25 cellular contexts compared by ENCODE assay signal in the genomic region with DNA sequence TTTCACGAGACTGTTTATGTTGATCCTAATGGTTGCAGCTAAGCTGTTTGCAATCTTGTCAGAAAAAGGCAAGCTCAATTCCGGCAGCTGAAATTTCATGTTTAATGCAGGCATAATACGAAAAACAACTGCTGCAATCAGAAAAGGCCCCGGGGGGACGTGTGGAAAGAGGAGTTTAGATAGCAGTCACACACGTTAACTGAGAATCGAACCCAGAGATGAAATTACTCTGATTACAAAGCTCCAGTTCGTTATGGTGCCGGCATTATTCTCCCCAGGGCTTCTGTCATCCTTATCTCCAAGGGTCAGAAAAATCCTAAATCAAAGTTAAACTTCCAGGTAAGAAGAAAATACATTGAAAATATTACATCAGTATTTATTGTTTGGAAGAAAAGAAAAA.
"Had no signal": no experiment of that assay in that cellular context is flagged by ENCODE, and none has a peak within 500 bp of the region (broad histone marks: within the 10 kb centered on the region; RNA-seq: fewer than 3 reads in every experiment).

No MANE protein-coding gene starts in this region.

- ATAC-seq: effector memory CD8-positive, alpha-beta T cell; esophagus mucosa; foreskin keratinocyte; gastrocnemius medialis; gastroesophageal sphincter; heart left ventricle; heart right ventricle had no signal

- H3K4me1 ChIP-seq: colonic mucosa, esophagus muscularis mucosa, esophagus squamous epithelium, foreskin keratinocyte, gastrocnemius medialis, gastroesophageal sphincter, heart left ventricle, heart right ventricle had no signal

- H3K79me2 ChIP-seq: hepatocyte had no signal

- DNase-seq: colonic mucosa; cortex of kidney; dermis blood vessel endothelial cell; dorsolateral prefrontal cortex; effector CD4-positive, alpha-beta T cell; effector CD8-positive, alpha-beta T cell; effector memory CD4-positive, alpha-beta T cell; effector memory CD8-positive, alpha-beta T cell; endodermal cell; erythroblast; esophagus squamous epithelium; foreskin fibroblast; foreskin keratinocyte; foreskin melanocyte; gastrocnemius medialis; glutamatergic neuron; head of caudate nucleus; heart left ventricle; heart right ventricle had no signal

- H2AFZ ChIP-seq: hepatocyte had no signal

- H3K9me3 ChIP-seq: colonic mucosa, esophagus squamous epithelium, gastrocnemius medialis had no signal

- H3K27me3 ChIP-seq: colonic mucosa, dorsolateral prefrontal cortex, esophagus muscularis mucosa, esophagus squamous epithelium, foreskin keratinocyte, gastrocnemius medialis, gastroesophageal sphincter, heart left ventricle, heart right ventricle, hepatocyte had no signal

- H3K36me3 ChIP-seq: colonic mucosa, esophagus muscularis mucosa, esophagus squamous epithelium, gastrocnemius medialis, gastroesophageal sphincter, heart left ventricle, heart right ventricle had no signal

- H3K4me3 ChIP-seq: colonic mucosa, coronary artery, dorsolateral prefrontal cortex, esophagus muscularis mucosa, esophagus squamous epithelium, gastrocnemius medialis, gastroesophageal sphincter, heart left ventricle, heart right ventricle, hepatocyte had no signal

- H3K4me2 ChIP-seq: hepatocyte had no signal

- H3K27ac ChIP-seq: colonic mucosa, coronary artery, dorsolateral prefrontal cortex, epithelial cell of prostate, esophagus muscularis mucosa, esophagus squamous epithelium, foreskin keratinocyte, gastrocnemius medialis, gastroesophageal sphincter, heart left ventricle, heart right ventricle, hepatocyte had no signal
